In genomic region chr9:121286973-121287721, GRCh38 we compare ENCODE assay signal across 8 cellular contexts. TPM values are rescaled to one million over a fixed set of nuclear protein-coding genes. Genes with fewer than 3 reads are reported as not detected.
DNase-seq lines count a peak whose midpoint lies in the region; ATAC-seq and TF ChIP-seq lines count a peak whose summit lies in the region.

No MANE protein-coding gene starts in this region.

- H3K27me3 Mint-ChIP-seq in activated CD4-positive, alpha-beta memory T cell treated with anti-CD3 and anti-CD28 coated beads for 36 hours: no peaks in the 10 kb centered on the region
- no peaks in the 10 kb centered on the region for H3K27me3 Mint-ChIP-seq in activated CD4-positive, alpha-beta memory T cell treated with anti-CD3 and anti-CD28 coated beads, Interleukin-2, amount 10 ng/mL, durations not matched to agents 7 days and 5 days

- H3K9me3 Mint-ChIP-seq in activated CD4-positive, alpha-beta memory T cell treated with anti-CD3 and anti-CD28 coated beads for 36 hours: no peaks in the 10 kb centered on the region
- no peaks in the 10 kb centered on the region for H3K9me3 Mint-ChIP-seq in activated CD4-positive, alpha-beta memory T cell treated with anti-CD3 and anti-CD28 coated beads, Interleukin-2, amount 10 ng/mL, durations not matched to agents 7 days and 5 days

- no peaks in the 10 kb centered on the region for H3K36me3 ChIP-seq in breast epithelium

- H3K4me1 Mint-ChIP-seq in activated CD4-positive, alpha-beta memory T cell treated with anti-CD3 and anti-CD28 coated beads for 36 hours (ENCODE audit: low read depth): peaks cover 17% of the 10 kb centered on the region
- H3K4me1 Mint-ChIP-seq in activated CD4-positive, alpha-beta memory T cell treated with anti-CD3 and anti-CD28 coated beads, Interleukin-2, amount 10 ng/mL, durations not matched to agents 7 days and 5 days: peaks cover 13% of the 10 kb centered on the region

- peaks cover 50 to 77% of the 10 kb centered on the region in 2 donors for H3K4me1 ChIP-seq in breast epithelium

- CTCF ChIA-PET in activated CD4-positive, alpha-beta memory T cell treated with anti-CD3 and anti-CD28 coated beads for 36 hours (lab: Charles Lee): interaction anchor here (0.7 to 1.6 kb wide), 2 partner anchors 9 to 26 kb away, joined by 5 to 11 read pairs; no protein-coding TSS in a partner anchor
- CTCF ChIA-PET in activated CD4-positive, alpha-beta memory T cell treated with anti-CD3 and anti-CD28 coated beads, Interleukin-2, amount 10 ng/mL, durations not matched to agents 7 days and 5 days (lab: Charles Lee): interaction anchor here (0.8 to 1.7 kb wide), 2 partner anchors 8 to 33 kb away, joined by 3 to 7 read pairs; no protein-coding TSS in a partner anchor

- no peak for TF ChIP-seq POLR2A in breast epithelium (IDR thresholded peaks at IDR 0.05)

- no peaks in the 10 kb centered on the region for H3K9me3 ChIP-seq in breast epithelium

- POLR2A ChIA-PET in activated CD4-positive, alpha-beta memory T cell treated with anti-CD3 and anti-CD28 coated beads for 36 hours (lab: Charles Lee): no interaction called here
- POLR2A ChIA-PET in activated CD4-positive, alpha-beta memory T cell treated with anti-CD3 and anti-CD28 coated beads, Interleukin-2, amount 10 ng/mL, durations not matched to agents 7 days and 5 days (lab: Charles Lee): no interaction called here

- DNase-seq in activated CD4-positive, alpha-beta memory T cell treated with anti-CD3 and anti-CD28 coated beads for 36 hours: peak; percentile 59
- no peak for DNase-seq in activated CD4-positive, alpha-beta memory T cell treated with anti-CD3 and anti-CD28 coated beads, Interleukin-2, amount 10 ng/mL, durations not matched to agents 7 days and 5 days
- peak; percentile 66 for DNase-seq in NCI-H748 treated with DMSO at 0.1 percent for 48 hours (lab: John Stamatoyannopoulos, UW)
- DNase-seq in breast epithelium (ENCODE audit: low spot score in 2 of 2): peak; percentile 79 to 91
- peak; percentile 94 for DNase-seq in iris pigment epithelial cell (ENCODE audit: low read depth)

- no peaks in the 10 kb centered on the region for H3K27me3 ChIP-seq in breast epithelium

- no peak for TF ChIP-seq CTCF in breast epithelium (IDR thresholded peaks at IDR 0.05)

- H3K27ac Mint-ChIP-seq in activated CD4-positive, alpha-beta memory T cell treated with anti-CD3 and anti-CD28 coated beads for 36 hours: no peak overlapping the region
- no peak overlapping the region for H3K27ac Mint-ChIP-seq in activated CD4-positive, alpha-beta memory T cell treated with anti-CD3 and anti-CD28 coated beads, Interleukin-2, amount 10 ng/mL, durations not matched to agents 7 days and 5 days

- peak overlapping the region; percentile 99 for H3K27ac ChIP-seq in breast epithelium
- H3K27ac ChIP-seq in skin epidermis: peak overlapping the region; percentile 36 to 97 (median 89)

- intact Hi-C loops in activated CD4-positive, alpha-beta memory T cell treated with anti-CD3 and anti-CD28 coated beads for 36 hours (cut with micrococcal nuclease): no loop called here
- intact Hi-C loops in breast epithelium (cut with DNase I; ENCODE audit: low total_unique reads): no loop called here

- ATAC-seq in HG02798 (IDR thresholded peaks at IDR 0.05; ENCODE audit: poor library complexity, unreplicated experiment) (no peak), HG03354 (IDR thresholded peaks at IDR 0.05; ENCODE audit: poor library complexity, severe bottlenecking, unreplicated experiment) (no peak)

- H3K4me3 Mint-ChIP-seq in activated CD4-positive, alpha-beta memory T cell treated with anti-CD3 and anti-CD28 coated beads for 36 hours: no peak overlapping the region
- no peak overlapping the region for H3K4me3 Mint-ChIP-seq in activated CD4-positive, alpha-beta memory T cell treated with anti-CD3 and anti-CD28 coated beads, Interleukin-2, amount 10 ng/mL, durations not matched to agents 7 days and 5 days

- H3K4me3 ChIP-seq in breast epithelium (peak overlapping the region; percentile 5 to 49 (median 15)), skin epidermis (no peak overlapping the region)

- H3K36me3 Mint-ChIP-seq in activated CD4-positive, alpha-beta memory T cell treated with anti-CD3 and anti-CD28 coated beads for 36 hours: no peaks in the 10 kb centered on the region
- no peaks in the 10 kb centered on the region for H3K36me3 Mint-ChIP-seq in activated CD4-positive, alpha-beta memory T cell treated with anti-CD3 and anti-CD28 coated beads, Interleukin-2, amount 10 ng/mL, durations not matched to agents 7 days and 5 days (ENCODE audit: low read depth)

RNA-seq across cellular contexts. Expression of gene GSN, which starts 19.2 kb away (rescaled TPM):
- total RNA-seq in activated CD4-positive, alpha-beta memory T cell treated with anti-CD3 and anti-CD28 coated beads for 36 hours: 1 to 10 TPM; 2.6 to 2.9 TPM
- 1 to 10 TPM; 5.8 to 6.0 TPM for total RNA-seq in activated CD4-positive, alpha-beta memory T cell treated with anti-CD3 and anti-CD28 coated beads, Interleukin-2, amount 10 ng/mL, durations not matched to agents 7 days and 5 days
- total RNA-seq in breast epithelium: over 10,000 TPM in 1 of 3 donors, 1,000 to 10,000 TPM in 2; 1,290 to 13,922 (median 1,437) TPM

Comparison
In these comparisons a context has a peak if more than half of its experiments do, and no peak if none do; other contexts are left out.
1. H3K4me3 ChIP-seq: peak in breast epithelium (3 of 3); none in skin epidermis (0 of 7).
2. RNA of gene GSN, which starts 19.2 kb away (total RNA-seq): 1,290 to 13,922 TPM in breast epithelium; 5.8 to 6.0 TPM in activated CD4-positive, alpha-beta memory T cell treated with anti-CD3 and anti-CD28 coated beads, Interleukin-2, amount 10 ng/mL, durations not matched to agents 7 days and 5 days and 2.6 to 2.9 TPM in activated CD4-positive, alpha-beta memory T cell treated with anti-CD3 and anti-CD28 coated beads for 36 hours; every median in the first group is over 100 times any median in the second.